14 cellular contexts compared by ENCODE assay signal in the genomic region with DNA sequence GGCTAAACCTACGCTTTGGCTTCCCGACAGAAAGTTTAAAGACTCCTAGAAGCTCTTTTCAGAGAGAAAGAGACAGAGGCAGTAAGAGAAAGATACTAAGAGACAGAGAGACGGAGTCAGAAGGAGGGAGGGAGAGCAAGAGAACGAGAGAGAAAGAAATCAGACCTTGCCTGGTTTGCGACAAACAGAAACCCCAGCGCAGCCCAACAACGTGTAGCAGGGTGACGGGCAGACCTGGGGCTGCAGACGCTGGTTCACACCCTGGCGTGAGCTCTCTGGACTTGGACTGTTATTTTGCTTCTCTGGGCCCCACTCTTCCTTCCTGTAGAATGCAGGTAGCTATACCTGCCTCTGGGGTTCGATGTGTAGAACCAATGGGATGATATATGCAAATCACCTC.
DNase-seq lines count a peak whose midpoint lies in the region; ATAC-seq and TF ChIP-seq lines count a peak whose summit lies in the region.
"Had no signal": no experiment of that assay in that cellular context is flagged by ENCODE, and none has a peak within 500 bp of the region (broad histone marks: within the 10 kb centered on the region; RNA-seq: fewer than 3 reads in every experiment).

No MANE protein-coding gene starts in this region.

- intact Hi-C loops in heart right ventricle (cut with DNase I), result loop anchor here (1.0 to 10.0 kb wide), 19 partner anchors 165 to 1722 kb away; a partner anchor contains a TSS
- intact Hi-C loops in Right ventricle myocardium inferior (cut with DNase I), result loop anchor here (5.0 to 10.0 kb wide), 5 partner anchors 215 to 805 kb away; a partner anchor contains a TSS

- H3K4me3 ChIP-seq in heart right ventricle (peak overlapping the region in 2 of 10 donors; percentile 3 to 16), muscle layer of duodenum (ENCODE audit: low read depth in 1 of 2, low read length in 2 of 2) (peak overlapping the region; percentile 33 to 42), Peyer's patch (no peak overlapping the region)
- H3K4me3 ChIP-seq: cardiac muscle cell, lower lobe of right lung had no signal

- H3K4me1 ChIP-seq in heart right ventricle, result peaks cover 5 to 35% (median 16%) of the 10 kb centered on the region in 9 donors
- peaks cover 0 to 12% of the 10 kb centered on the region in 2 donors for H3K4me1 ChIP-seq in muscle layer of duodenum (ENCODE audit: control insufficient read depth in 1 of 2, insufficient read depth in 2 of 2, low read length in 2 of 2)
- no peaks in the 10 kb centered on the region for H3K4me1 ChIP-seq in Peyer's patch
- H3K4me1 ChIP-seq: lower lobe of right lung, parathyroid adenoma had no signal

- H3K9me3 ChIP-seq in heart right ventricle (no peaks in the 10 kb centered on the region), muscle layer of duodenum (ENCODE audit: control insufficient read depth in 1 of 2, low read length in 2 of 2) (no peaks in the 10 kb centered on the region), Peyer's patch (no peaks in the 10 kb centered on the region)
- H3K9me3 ChIP-seq: lower lobe of right lung, SK-N-SH had no signal

- H3K36me3 ChIP-seq in heart right ventricle (peaks cover 0 to 20% (median 0%) of the 10 kb centered on the region in 9 donors), muscle layer of duodenum (ENCODE audit: control insufficient read depth in 1 of 2, insufficient read depth in 2 of 2, low read length in 2 of 2) (no peaks in the 10 kb centered on the region), Peyer's patch (no peaks in the 10 kb centered on the region)
- H3K36me3 ChIP-seq: cardiac muscle cell, lower lobe of right lung had no signal

- WGBS in heart right ventricle, 2 donors, result 56 to 57% methylated on average over 11 of the region's 11 CpGs

- H3K27ac ChIP-seq in heart right ventricle, result peak overlapping the region in 7 of 10 donors; percentile 6 to 72 (median 57)
- H3K27ac ChIP-seq in muscle layer of duodenum (ENCODE audit: low read length), result no peak overlapping the region
- H3K27ac ChIP-seq in Peyer's patch, result no peak overlapping the region
- no peak overlapping the region for H3K27ac ChIP-seq in caudate nucleus (ENCODE audit: low read depth, low read length)
- H3K27ac ChIP-seq: cardiac muscle cell, lower lobe of right lung, parathyroid adenoma had no signal

- no peak for TF ChIP-seq CTCF in heart right ventricle (IDR thresholded peaks at IDR 0.05)
- TF ChIP-seq CTCF in Peyer's patch (IDR thresholded peaks at IDR 0.05), result no peak

- TF ChIP-seq POLR2A in Peyer's patch (IDR thresholded peaks at IDR 0.05), result no peak

- H3K27me3 ChIP-seq in heart right ventricle (no peaks in the 10 kb centered on the region), muscle layer of duodenum (ENCODE audit: low read depth, low read length) (no peaks in the 10 kb centered on the region), Peyer's patch (no peaks in the 10 kb centered on the region)
- H3K27me3 ChIP-seq: cardiac muscle cell had no signal

- peak in 6 of 8 donors; percentile 6 to 38 (median 22) for ATAC-seq in heart right ventricle
- ATAC-seq in Right ventricle myocardium inferior, result no peak
- ATAC-seq in GM21723 (IDR thresholded peaks at IDR 0.05; ENCODE audit: unreplicated experiment), result no peak

- no peak for DNase-seq in heart right ventricle
- no peak for DNase-seq in Right ventricle myocardium inferior (ENCODE audit: missing footprints)
- DNase-seq in cerebellum (ENCODE audit: low spot score), result peak; percentile 7
- no peak for DNase-seq in Peyer's patch
- no peak for DNase-seq in caudate nucleus (lab: John Stamatoyannopoulos, UW)
- no peak for DNase-seq in stimulated activated naive CD4-positive, alpha-beta T cell treated with Interleukin-2 at 50 U/mL for 16 hours (lab: John Stamatoyannopoulos, UW)
- DNase-seq: activated effector memory CD4-positive, alpha-beta T cell treated with Interleukin-2 at 50 U/mL for 16 hours; NCI-H187 treated with DMSO at 0.1 percent for 48 hours had no signal

Comparison
In these comparisons a context has a peak if more than half of its experiments do, and no peak if none do; other contexts are left out.
1. ATAC-seq: peak in heart right ventricle (6 of 8); none in Right ventricle myocardium inferior (single experiment) and GM21723 (single experiment).
2. H3K27ac ChIP-seq: peak in heart right ventricle (7 of 10); none in muscle layer of duodenum (single experiment), Peyer's patch (0 of 4) and caudate nucleus (single experiment).
3. H3K4me3 ChIP-seq: peak in muscle layer of duodenum (2 of 2); none in Peyer's patch (0 of 4).